Comparison of ENCODE assay signal across 22 cellular contexts in the genomic region with DNA sequence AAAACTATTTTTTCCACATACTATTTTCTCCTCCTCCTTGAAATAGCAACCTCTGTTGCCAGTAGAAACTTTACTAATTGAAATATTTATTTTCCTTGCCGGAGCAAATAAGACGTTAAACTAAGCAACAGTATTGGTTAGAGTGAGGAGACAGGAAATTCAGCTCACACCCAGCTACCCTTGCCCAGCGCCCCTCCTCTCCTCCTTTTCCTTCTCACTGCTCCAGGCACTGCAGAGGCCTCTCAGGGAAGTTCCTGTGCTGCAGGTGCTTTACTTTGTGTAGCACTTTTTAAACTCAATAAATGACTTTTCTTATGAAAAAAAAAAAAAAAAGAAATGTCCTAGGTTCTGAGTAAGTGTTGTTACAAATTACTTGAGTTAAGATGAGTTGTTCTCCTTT.
"Had no signal": no experiment of that assay in that cellular context is flagged by ENCODE, and none has a peak within 500 bp of the region (broad histone marks: within the 10 kb centered on the region; RNA-seq: fewer than 3 reads in every experiment).

No MANE protein-coding gene starts in this region.

- H3K27ac ChIP-seq: KMS-11 had no signal

- ATAC-seq: activated naive CD4-positive, alpha-beta T cell treated with anti-CD3 and anti-CD28 coated beads, Interleukin-2, amount 50 U/mL, for 72 hours; activated naive CD8-positive, alpha-beta T cell treated with anti-CD3 and anti-CD28 coated beads, Interleukin-2, amount 50 U/mL, for 24 hours; activated T-cell treated with anti-CD3 and anti-CD28 coated beads, Interleukin-2, amount 50 U/mL, for 4 hours had no signal

- DNase-seq: activated CD4-positive, alpha-beta memory T cell treated with anti-CD3 and anti-CD28 coated beads for 36 hours; activated CD4-positive, alpha-beta T cell treated with anti-CD3 and anti-CD28 coated beads, Interleukin-2, amount 10 ng/mL, durations not matched to agents 7 days and 5 days; activated CD4-positive, CD25-positive, alpha-beta regulatory T cell; activated CD8-positive, alpha-beta memory T cell treated with anti-CD3 and anti-CD28 coated beads for 24 hours; activated effector memory CD4-positive, alpha-beta T cell treated with anti-CD3 and anti-CD28 coated beads, Interleukin-2, amount 50 U/mL, for 16 hours; activated naive CD4-positive, alpha-beta T cell treated with Interleukin-2 at 50 U/mL for 16 hours; activated naive CD8-positive, alpha-beta T cell treated with anti-CD3 and anti-CD28 coated beads, Interleukin-2, amount 50 U/mL, for 24 hours; activated T-cell treated with anti-CD3 and anti-CD28 coated beads, Interleukin-2, amount 50 U/mL, for 4 hours; amniotic stem cell; MV-4-11; NCI-H1105; NCI-H1436 treated with DMSO at 0.1 percent for 48 hours; NCI-H187; NCI-H2081; NCI-H446; NCI-H526; NCI-H82; SIG-M5; T-helper 2 cell; T1000 had no signal
